Comparison of ENCODE assay signal across 1 cellular context in the genomic region with DNA sequence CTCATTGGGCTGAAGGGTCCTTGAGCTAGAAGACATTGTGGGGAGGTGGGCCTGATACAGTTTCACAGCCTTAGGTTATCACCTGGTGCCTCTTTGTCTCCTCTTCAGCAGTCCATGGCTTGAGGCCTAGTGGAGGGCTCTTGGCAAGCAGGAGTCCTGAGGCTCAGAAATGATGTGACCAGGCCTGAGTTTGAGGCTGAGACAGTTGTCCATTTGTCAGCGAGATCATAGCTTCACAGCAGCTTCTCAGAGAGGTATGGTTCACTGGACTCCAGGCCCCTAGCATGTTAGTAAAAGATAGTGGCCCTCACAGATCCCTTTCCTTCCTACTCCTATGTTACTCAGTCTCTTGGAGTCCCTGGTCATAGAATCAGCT.
TF ChIP-seq lines count a peak whose summit lies in the region.

No MANE protein-coding gene starts in this region.

TF ChIP-seq in K562, 482 proteins besides CTCF, POLR2A, EP300 and RAD21:
- no peak for TF ChIP-seq ZNF449 (CRISPR knock-in tag; IDR thresholded peaks at IDR 0.05)
- TF ChIP-seq FOSL1 (tag; conservative IDR thresholded peaks at IDR 0.05), result no peak
- no peak for TF ChIP-seq SP2 (IDR thresholded peaks at IDR 0.05; ENCODE audit: extremely low read depth, low read depth, low read length, poor library complexity, severe bottlenecking)
- no peak for TF ChIP-seq SUPT5H (IDR thresholded peaks at IDR 0.05)
- TF ChIP-seq, protein P1, sequence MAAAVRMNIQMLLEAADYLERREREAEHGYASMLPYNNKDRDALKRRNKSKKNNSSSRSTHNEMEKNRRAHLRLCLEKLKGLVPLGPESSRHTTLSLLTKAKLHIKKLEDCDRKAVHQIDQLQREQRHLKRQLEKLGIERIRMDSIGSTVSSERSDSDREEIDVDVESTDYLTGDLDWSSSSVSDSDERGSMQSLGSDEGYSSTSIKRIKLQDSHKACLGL (CRISPR knock-in tag; IDR thresholded peaks at IDR 0.05; ENCODE audit: borderline replicate concordance, poor library complexity, severe bottlenecking), result no peak
- TF ChIP-seq KAT7 (CRISPR knock-in tag; IDR thresholded peaks at IDR 0.05; ENCODE audit: borderline replicate concordance), result no peak
- no peak for TF ChIP-seq SMAD2 (IDR thresholded peaks at IDR 0.05; ENCODE audit: low read depth, low read length)
- TF ChIP-seq POLR2H (tag; IDR thresholded peaks at IDR 0.05; ENCODE audit: low read depth), result no peak
- no peak for TF ChIP-seq THRA (IDR thresholded peaks at IDR 0.05)
- TF ChIP-seq SRSF9 (IDR thresholded peaks at IDR 0.05; ENCODE audit: borderline replicate concordance, low read depth, low read length), result no peak
- no peak for TF ChIP-seq GATAD2A (IDR thresholded peaks at IDR 0.05)
- TF ChIP-seq PHB (CRISPR knock-in tag; IDR thresholded peaks at IDR 0.05), result no peak
TF ChIP-seq in K562: peak in this region for 0.
